In genomic region chr22:33927752-33928151, GRCh38 we compare ENCODE assay signal across 33 cellular contexts.
"Had no signal": no experiment of that assay in that cellular context is flagged by ENCODE, and none has a peak within 500 bp of the region (broad histone marks: within the 10 kb centered on the region; RNA-seq: fewer than 3 reads in every experiment).

No MANE protein-coding gene starts in this region.

- DNase-seq: activated B cell treated with CpG ODN at 0.5 μM for 24 hours; activated CD4-positive, alpha-beta memory T cell treated with anti-CD3 and anti-CD28 coated beads for 36 hours; activated CD4-positive, alpha-beta T cell treated with anti-CD3 and anti-CD28 coated beads for 4 hours; activated CD4-positive, alpha-beta T cell treated with anti-CD3 and anti-CD28 coated beads, Interleukin-2, amount 10 ng/mL, durations not matched to agents 24 days and 14 days; activated CD4-positive, alpha-beta T cell treated with anti-CD3 and anti-CD28 coated beads, Interleukin-2, amount 50 U/mL, for 1 hour; activated CD4-positive, alpha-beta T cell treated with anti-CD3 and anti-CD28 coated beads, Interleukin-2, amount 50 U/mL, for 4 hours; activated CD4-positive, CD25-positive, alpha-beta regulatory T cell treated with anti-CD3 and anti-CD28 coated beads, Interleukin-2, amount 50 U/mL, for 72 hours; activated CD8-positive, alpha-beta memory T cell treated with anti-CD3 and anti-CD28 coated beads, Interleukin-2, amount 50 U/mL, for 4 hours; activated CD8-positive, alpha-beta T cell treated with anti-CD3 and anti-CD28 coated beads for 36 hours; activated effector memory CD4-positive, alpha-beta T cell treated with anti-CD3 and anti-CD28 coated beads, Interleukin-2, amount 50 U/mL, for 16 hours; activated gamma-delta T cell treated with Interleukin-2 at 50 U/mL for 16 hours; activated naive CD4-positive, alpha-beta T cell; activated naive CD4-positive, alpha-beta T cell treated with anti-CD3 and anti-CD28 coated beads for 36 hours; activated naive CD4-positive, alpha-beta T cell treated with anti-CD3 and anti-CD28 coated beads, Interleukin-2, amount 50 U/mL, for 16 hours; activated naive CD8-positive, alpha-beta T cell treated with anti-CD3 and anti-CD28 coated beads for 36 hours; activated T-cell treated with anti-CD3 and anti-CD28 coated beads for 4 hours; activated T-cell treated with anti-CD3 and anti-CD28 coated beads, Interleukin-2, amount 50 U/mL, for 1 hour; activated T-cell treated with anti-CD3 and anti-CD28 coated beads, Interleukin-2, amount 50 U/mL, for 4 hours; activated T-cell treated with anti-CD3 and anti-CD28 coated beads, Interleukin-2, amount 50 U/mL, for 72 hours; adrenal gland; amniotic stem cell; aorta; body of pancreas; brain microvascular endothelial cell; central memory CD4-positive, alpha-beta T cell; T-helper 2 cell; T-helper 9 cell had no signal

- H3K4me3 ChIP-seq: adrenal gland, body of pancreas, breast epithelium had no signal

- H3K27ac ChIP-seq: adrenal gland, body of pancreas, brain microvascular endothelial cell, breast epithelium, VCaP had no signal

- H3K27me3 ChIP-seq: adrenal gland, body of pancreas, brain microvascular endothelial cell, breast epithelium had no signal

- H3K36me3 ChIP-seq: adrenal gland, brain microvascular endothelial cell, breast epithelium had no signal

- H3K9me3 ChIP-seq: adrenal gland, body of pancreas, breast epithelium had no signal

- FAIRE-seq: astrocyte, TTC549 had no signal

- ATAC-seq: activated CD8-positive, alpha-beta T cell treated with anti-CD3 and anti-CD28 coated beads for 36 hours; activated naive CD4-positive, alpha-beta T cell treated with anti-CD3 and anti-CD28 coated beads, Interleukin-2, amount 50 U/mL, for 72 hours; activated T-cell treated with anti-CD3 and anti-CD28 coated beads, Interleukin-2, amount 50 U/mL, for 4 hours; activated T-cell treated with anti-CD3 and anti-CD28 coated beads, Interleukin-2, amount 50 U/mL, for 72 hours; activated T-helper 17 cell treated with anti-CD3 and anti-CD28 coated beads, Interleukin-2, amount 50 U/mL, for 72 hours; body of pancreas had no signal
